Comparison of ENCODE assay signal across 26 cellular contexts in genomic region chr11:34537636-34538035, GRCh38. TPM values are rescaled to one million over a fixed set of nuclear protein-coding genes. Genes with fewer than 3 reads are reported as not detected.
"Had no signal": no experiment of that assay in that cellular context is flagged by ENCODE, and none has a peak within 500 bp of the region (broad histone marks: within the 10 kb centered on the region; RNA-seq: fewer than 3 reads in every experiment).

No MANE protein-coding gene starts in this region.

- DNase-seq: activated CD4-positive, alpha-beta T cell treated with anti-CD3 and anti-CD28 coated beads for 1 hour; activated CD4-positive, alpha-beta T cell treated with anti-CD3 and anti-CD28 coated beads, Interleukin-2, amount 50 U/mL, for 1 hour; activated CD8-positive, alpha-beta memory T cell treated with anti-CD3 and anti-CD28 coated beads, Interleukin-2, amount 10 ng/mL, durations not matched to agents 7 days and 5 days; activated CD8-positive, alpha-beta T cell treated with anti-CD3 and anti-CD28 coated beads, Interleukin-2, amount 10 ng/mL, durations not matched to agents 7 days and 5 days; activated naive CD8-positive, alpha-beta T cell treated with anti-CD3 and anti-CD28 coated beads, Interleukin-2, amount 50 U/mL, for 24 hours; activated T-cell treated with anti-CD3 and anti-CD28 coated beads, Interleukin-2, amount 50 U/mL, for 48 hours; amygdala; central memory CD4-positive, alpha-beta T cell; gastrocnemius medialis; hippocampal formation; left colon; midbrain; naive thymus-derived CD8-positive, alpha-beta T cell; nucleus accumbens; pancreas; sigmoid colon; small intestine; stimulated activated CD4-positive, alpha-beta T cell treated with anti-CD3 and anti-CD28 coated beads, Interleukin-4, amount 100 ng/mL, for 24 hours; T-helper 9 cell; trophoblast cell had no signal

- H3K27ac ChIP-seq: gastrocnemius medialis, pancreas, prostate gland, sigmoid colon, thoracic aorta had no signal

- ATAC-seq: activated CD8-positive, alpha-beta memory T cell treated with anti-CD3 and anti-CD28 coated beads, Interleukin-2, amount 10 ng/mL, durations not matched to agents 7 days and 5 days; activated CD8-positive, alpha-beta T cell treated with anti-CD3 and anti-CD28 coated beads, Interleukin-2, amount 10 ng/mL, durations not matched to agents 7 days and 5 days; activated naive CD8-positive, alpha-beta T cell treated with anti-CD3 and anti-CD28 coated beads, Interleukin-2, amount 50 U/mL, for 24 hours; gastrocnemius medialis; left colon; naive thymus-derived CD8-positive, alpha-beta T cell; pancreas; stimulated activated effector memory CD8-positive, alpha-beta T cell treated with anti-CD3 and anti-CD28 coated beads, Interleukin-12 subunit alpha, Interleukin-12 subunit beta, amount 100 ng/mL, for 72 hours had no signal

RNA-seq across cellular contexts. Expression of gene ELF5, which starts 24.0 kb away (rescaled TPM):
- total RNA-seq: activated CD8-positive, alpha-beta memory T cell treated with anti-CD3 and anti-CD28 coated beads, Interleukin-2, amount 10 ng/mL, durations not matched to agents 7 days and 5 days; activated CD8-positive, alpha-beta T cell treated with anti-CD3 and anti-CD28 coated beads, Interleukin-2, amount 10 ng/mL, durations not matched to agents 7 days and 5 days; activated T-helper 2 cell treated with anti-CD3 and anti-CD28 coated beads, Interferon-gamma antibody, Interleukin-2, Interleukin-4, amounts not matched to agents 10 μg/mL and 5 μg/mL and 100 μg/mL, durations not matched to agents 14 hours and 24 hours and 36 hours; gastrocnemius medialis; left colon; naive thymus-derived CD8-positive, alpha-beta T cell; neural crest cell; sigmoid colon; subcutaneous adipose tissue; thoracic aorta had no signal
